Comparison of ENCODE assay signal across 1 cellular context in the genomic region with DNA sequence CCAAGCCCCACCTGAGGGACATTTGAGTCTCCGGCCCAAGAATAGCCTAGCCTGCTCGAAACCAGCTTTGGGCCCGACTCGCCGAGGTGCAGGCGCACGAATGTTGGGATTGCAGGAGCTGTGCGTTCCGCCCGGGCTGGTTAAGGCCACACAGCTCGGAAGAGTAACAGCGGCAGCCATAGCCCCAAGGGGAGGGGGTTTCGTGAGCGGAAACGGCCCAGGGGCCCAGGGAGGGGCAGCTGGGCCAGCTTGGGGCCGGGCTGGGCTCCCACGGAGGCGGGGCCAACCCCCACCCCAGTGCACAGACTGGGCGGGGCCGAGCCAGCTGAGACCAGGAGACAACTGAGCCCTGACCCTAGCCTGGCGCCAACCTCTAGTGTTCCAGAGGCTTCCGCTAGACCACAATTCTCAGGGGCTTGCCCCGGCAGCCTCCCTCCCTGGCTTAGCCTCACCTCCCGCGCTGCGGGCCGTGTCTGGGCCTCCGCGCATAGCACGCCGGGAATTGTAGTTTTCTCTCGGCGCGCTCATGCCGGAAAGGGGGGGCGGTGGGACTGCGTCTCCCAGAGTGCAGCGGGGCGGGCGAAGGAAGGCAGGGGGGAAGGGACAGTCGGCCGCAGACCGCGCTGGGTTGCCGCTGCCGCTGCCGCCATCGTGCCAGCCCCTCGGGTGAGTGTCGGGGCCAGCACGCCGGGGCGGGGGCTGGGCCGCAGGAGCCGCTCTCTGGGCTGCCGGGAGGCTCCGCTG.
A peak's percentile ranks its signal among the peaks of the same experiment; 100 is the strongest.
TF ChIP-seq lines count a peak whose summit lies in the region.

TSS of gene NUTF2 (plus strand) at position 614 of the 744 bp plus-strand sequence. CDS start 18,198 bp downstream, outside the sequence.

TF ChIP-seq in HepG2, 621 proteins besides CTCF, POLR2A, EP300 and RAD21 (continued from another document and continues in another):
- TF ChIP-seq, protein P1, sequence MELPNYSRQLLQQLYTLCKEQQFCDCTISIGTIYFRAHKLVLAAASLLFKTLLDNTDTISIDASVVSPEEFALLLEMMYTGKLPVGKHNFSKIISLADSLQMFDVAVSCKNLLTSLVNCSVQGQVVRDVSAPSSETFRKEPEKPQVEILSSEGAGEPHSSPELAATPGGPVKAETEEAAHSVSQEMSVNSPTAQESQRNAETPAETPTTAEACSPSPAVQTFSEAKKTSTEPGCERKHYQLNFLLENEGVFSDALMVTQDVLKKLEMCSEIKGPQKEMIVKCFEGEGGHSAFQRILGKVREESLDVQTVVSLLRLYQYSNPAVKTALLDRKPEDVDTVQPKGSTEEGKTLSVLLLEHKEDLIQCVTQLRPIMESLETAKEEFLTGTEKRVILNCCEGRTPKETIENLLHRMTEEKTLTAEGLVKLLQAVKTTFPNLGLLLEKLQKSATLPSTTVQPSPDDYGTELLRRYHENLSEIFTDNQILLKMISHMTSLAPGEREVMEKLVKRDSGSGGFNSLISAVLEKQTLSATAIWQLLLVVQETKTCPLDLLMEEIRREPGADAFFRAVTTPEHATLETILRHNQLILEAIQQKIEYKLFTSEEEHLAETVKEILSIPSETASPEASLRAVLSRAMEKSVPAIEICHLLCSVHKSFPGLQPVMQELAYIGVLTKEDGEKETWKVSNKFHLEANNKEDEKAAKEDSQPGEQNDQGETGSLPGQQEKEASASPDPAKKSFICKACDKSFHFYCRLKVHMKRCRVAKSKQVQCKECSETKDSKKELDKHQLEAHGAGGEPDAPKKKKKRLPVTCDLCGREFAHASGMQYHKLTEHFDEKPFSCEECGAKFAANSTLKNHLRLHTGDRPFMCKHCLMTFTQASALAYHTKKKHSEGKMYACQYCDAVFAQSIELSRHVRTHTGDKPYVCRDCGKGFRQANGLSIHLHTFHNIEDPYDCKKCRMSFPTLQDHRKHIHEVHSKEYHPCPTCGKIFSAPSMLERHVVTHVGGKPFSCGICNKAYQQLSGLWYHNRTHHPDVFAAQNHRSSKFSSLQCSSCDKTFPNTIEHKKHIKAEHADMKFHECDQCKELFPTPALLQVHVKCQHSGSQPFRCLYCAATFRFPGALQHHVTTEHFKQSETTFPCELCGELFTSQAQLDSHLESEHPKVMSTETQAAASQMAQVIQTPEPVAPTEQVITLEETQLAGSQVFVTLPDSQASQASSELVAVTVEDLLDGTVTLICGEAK (IDR thresholded peaks at IDR 0.05), result no peak
- TF ChIP-seq, protein P1 (CRISPR knock-in tag; IDR thresholded peaks at IDR 0.05), result peak; percentile 93
- TF ChIP-seq RXRB (CRISPR knock-in tag; IDR thresholded peaks at IDR 0.05; ENCODE audit: borderline replicate concordance), result peak; percentile 82
- TF ChIP-seq SCMH1 (CRISPR knock-in tag; IDR thresholded peaks at IDR 0.05; ENCODE audit: borderline replicate concordance), result no peak
- no peak for TF ChIP-seq ATRX (CRISPR knock-in tag; IDR thresholded peaks at IDR 0.05; ENCODE audit: borderline replicate concordance)
- TF ChIP-seq ZBTB38 (CRISPR knock-in tag; IDR thresholded peaks at IDR 0.05), result peak; percentile 80; the same call in 1 of the 2 replicates
- TF ChIP-seq, protein P2, sequence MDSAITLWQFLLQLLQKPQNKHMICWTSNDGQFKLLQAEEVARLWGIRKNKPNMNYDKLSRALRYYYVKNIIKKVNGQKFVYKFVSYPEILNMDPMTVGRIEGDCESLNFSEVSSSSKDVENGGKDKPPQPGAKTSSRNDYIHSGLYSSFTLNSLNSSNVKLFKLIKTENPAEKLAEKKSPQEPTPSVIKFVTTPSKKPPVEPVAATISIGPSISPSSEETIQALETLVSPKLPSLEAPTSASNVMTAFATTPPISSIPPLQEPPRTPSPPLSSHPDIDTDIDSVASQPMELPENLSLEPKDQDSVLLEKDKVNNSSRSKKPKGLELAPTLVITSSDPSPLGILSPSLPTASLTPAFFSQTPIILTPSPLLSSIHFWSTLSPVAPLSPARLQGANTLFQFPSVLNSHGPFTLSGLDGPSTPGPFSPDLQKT (CRISPR knock-in tag; IDR thresholded peaks at IDR 0.05; ENCODE audit: borderline replicate concordance), result no peak; the same call in 1 of the 2 replicates
- no peak for TF ChIP-seq ZNF354B (CRISPR knock-in tag; IDR thresholded peaks at IDR 0.05)
- TF ChIP-seq YY1 (IDR thresholded peaks at IDR 0.05; ENCODE audit: insufficient read depth, insufficient replicate concordance, low read depth, low read length), result peak; percentile 90
- TF ChIP-seq KMT2A (CRISPR knock-in tag; IDR thresholded peaks at IDR 0.05), result peak; percentile 80
- TF ChIP-seq THAP7 (CRISPR knock-in tag; IDR thresholded peaks at IDR 0.05), result peak; percentile 97
- TF ChIP-seq, protein P3, sequence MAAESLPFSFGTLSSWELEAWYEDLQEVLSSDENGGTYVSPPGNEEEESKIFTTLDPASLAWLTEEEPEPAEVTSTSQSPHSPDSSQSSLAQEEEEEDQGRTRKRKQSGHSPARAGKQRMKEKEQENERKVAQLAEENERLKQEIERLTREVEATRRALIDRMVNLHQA (CRISPR knock-in tag; IDR thresholded peaks at IDR 0.05), result no peak
- TF ChIP-seq CCAR2 (optimal IDR thresholded peaks at IDR 0.05; ENCODE audit: low read depth, low read length), result peak; percentile 94
- no peak for TF ChIP-seq ZNF251 (CRISPR knock-in tag; IDR thresholded peaks at IDR 0.05)
- 0 out of 2 replicates have a peak, but pooled peaks have one; percentile 14 for TF ChIP-seq EED (CRISPR knock-in tag; IDR thresholded peaks at IDR 0.05)
- TF ChIP-seq ZNF674 (CRISPR knock-in tag; IDR thresholded peaks at IDR 0.05; ENCODE audit: low read depth), result no peak
- TF ChIP-seq ZBTB39 (CRISPR knock-in tag; IDR thresholded peaks at IDR 0.05), result peak; percentile 91
- TF ChIP-seq, protein P4, sequence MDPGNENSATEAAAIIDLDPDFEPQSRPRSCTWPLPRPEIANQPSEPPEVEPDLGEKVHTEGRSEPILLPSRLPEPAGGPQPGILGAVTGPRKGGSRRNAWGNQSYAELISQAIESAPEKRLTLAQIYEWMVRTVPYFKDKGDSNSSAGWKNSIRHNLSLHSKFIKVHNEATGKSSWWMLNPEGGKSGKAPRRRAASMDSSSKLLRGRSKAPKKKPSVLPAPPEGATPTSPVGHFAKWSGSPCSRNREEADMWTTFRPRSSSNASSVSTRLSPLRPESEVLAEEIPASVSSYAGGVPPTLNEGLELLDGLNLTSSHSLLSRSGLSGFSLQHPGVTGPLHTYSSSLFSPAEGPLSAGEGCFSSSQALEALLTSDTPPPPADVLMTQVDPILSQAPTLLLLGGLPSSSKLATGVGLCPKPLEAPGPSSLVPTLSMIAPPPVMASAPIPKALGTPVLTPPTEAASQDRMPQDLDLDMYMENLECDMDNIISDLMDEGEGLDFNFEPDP (CRISPR knock-in tag; conservative IDR thresholded peaks at IDR 0.05), result no peak
- peak; percentile 75; the same call in 1 of the 2 replicates for TF ChIP-seq SNAPC2 (CRISPR knock-in tag; IDR thresholded peaks at IDR 0.05)
- TF ChIP-seq ZSCAN25 (CRISPR knock-in tag; IDR thresholded peaks at IDR 0.05), result peak; percentile 83
- TF ChIP-seq ZBTB7B (CRISPR knock-in tag; IDR thresholded peaks at IDR 0.05), result peak; percentile 62
- peak; percentile 89 for TF ChIP-seq FOXK1 (CRISPR knock-in tag; IDR thresholded peaks at IDR 0.05; ENCODE audit: borderline replicate concordance, low read depth)
- peak; percentile 63; the same call in 1 of the 2 replicates for TF ChIP-seq TGIF2 (CRISPR knock-in tag; IDR thresholded peaks at IDR 0.05)
- TF ChIP-seq FOXA1 (IDR thresholded peaks at IDR 0.05), result no peak
- TF ChIP-seq FOXA1 (CRISPR knock-in tag; IDR thresholded peaks at IDR 0.05), result no peak
- TF ChIP-seq, protein P5, sequence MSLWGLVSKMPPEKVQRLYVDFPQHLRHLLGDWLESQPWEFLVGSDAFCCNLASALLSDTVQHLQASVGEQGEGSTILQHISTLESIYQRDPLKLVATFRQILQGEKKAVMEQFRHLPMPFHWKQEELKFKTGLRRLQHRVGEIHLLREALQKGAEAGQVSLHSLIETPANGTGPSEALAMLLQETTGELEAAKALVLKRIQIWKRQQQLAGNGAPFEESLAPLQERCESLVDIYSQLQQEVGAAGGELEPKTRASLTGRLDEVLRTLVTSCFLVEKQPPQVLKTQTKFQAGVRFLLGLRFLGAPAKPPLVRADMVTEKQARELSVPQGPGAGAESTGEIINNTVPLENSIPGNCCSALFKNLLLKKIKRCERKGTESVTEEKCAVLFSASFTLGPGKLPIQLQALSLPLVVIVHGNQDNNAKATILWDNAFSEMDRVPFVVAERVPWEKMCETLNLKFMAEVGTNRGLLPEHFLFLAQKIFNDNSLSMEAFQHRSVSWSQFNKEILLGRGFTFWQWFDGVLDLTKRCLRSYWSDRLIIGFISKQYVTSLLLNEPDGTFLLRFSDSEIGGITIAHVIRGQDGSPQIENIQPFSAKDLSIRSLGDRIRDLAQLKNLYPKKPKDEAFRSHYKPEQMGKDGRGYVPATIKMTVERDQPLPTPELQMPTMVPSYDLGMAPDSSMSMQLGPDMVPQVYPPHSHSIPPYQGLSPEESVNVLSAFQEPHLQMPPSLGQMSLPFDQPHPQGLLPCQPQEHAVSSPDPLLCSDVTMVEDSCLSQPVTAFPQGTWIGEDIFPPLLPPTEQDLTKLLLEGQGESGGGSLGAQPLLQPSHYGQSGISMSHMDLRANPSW (CRISPR knock-in tag; IDR thresholded peaks at IDR 0.05; ENCODE audit: borderline replicate concordance), result peak; percentile 96; the same call in 1 of the 2 replicates
- peak; percentile 28; the same call in 1 of the 2 replicates for TF ChIP-seq ZNF563 (CRISPR knock-in tag; IDR thresholded peaks at IDR 0.05)
- TF ChIP-seq SNAPC4 (CRISPR knock-in tag; IDR thresholded peaks at IDR 0.05), result 0 out of 2 replicates have a peak, but pooled peaks have one; percentile 67
